ENCODE assay signal across 8 cellular contexts in genomic region chr4:122710434-122711308, GRCh38. TPM values are rescaled to one million over a fixed set of nuclear protein-coding genes. Genes with fewer than 3 reads are reported as not detected.
DNase-seq lines count a peak whose midpoint lies in the region; ATAC-seq lines count a peak whose summit lies in the region.

No MANE protein-coding gene starts in this region.

- no peaks in the 10 kb centered on the region for H3K36me3 Mint-ChIP-seq in activated CD4-positive, alpha-beta T cell treated with anti-CD3 and anti-CD28 coated beads, Interleukin-2, amount 10 ng/mL, durations not matched to agents 7 days and 5 days (ENCODE audit: low read depth)

- H3K27me3 Mint-ChIP-seq in activated CD4-positive, alpha-beta T cell treated with anti-CD3 and anti-CD28 coated beads, Interleukin-2, amount 10 ng/mL, durations not matched to agents 7 days and 5 days: no peaks in the 10 kb centered on the region

- peak overlapping the region; percentile 79 for H3K27ac Mint-ChIP-seq in activated CD4-positive, alpha-beta T cell treated with anti-CD3 and anti-CD28 coated beads, Interleukin-2, amount 10 ng/mL, durations not matched to agents 7 days and 5 days

- H3K9me3 Mint-ChIP-seq in activated CD4-positive, alpha-beta T cell treated with anti-CD3 and anti-CD28 coated beads, Interleukin-2, amount 10 ng/mL, durations not matched to agents 7 days and 5 days: no peaks in the 10 kb centered on the region

- H3K4me1 Mint-ChIP-seq in activated CD4-positive, alpha-beta T cell treated with anti-CD3 and anti-CD28 coated beads, Interleukin-2, amount 10 ng/mL, durations not matched to agents 7 days and 5 days: peaks cover 71% of the 10 kb centered on the region

- CTCF ChIA-PET in activated CD4-positive, alpha-beta T cell treated with anti-CD3 and anti-CD28 coated beads, Interleukin-2, amount 10 ng/mL, durations not matched to agents 7 days and 5 days (lab: Charles Lee): interaction anchor here (0.8 to 1.6 kb wide), 3 partner anchors 10 to 1028 kb away, joined by 3 to 6 read pairs (median 4); no protein-coding TSS in a partner anchor

- peak overlapping the region; percentile 44 for H3K4me3 Mint-ChIP-seq in activated CD4-positive, alpha-beta T cell treated with anti-CD3 and anti-CD28 coated beads, Interleukin-2, amount 10 ng/mL, durations not matched to agents 7 days and 5 days

- peak; percentile 65 for ATAC-seq in HG02970 (IDR thresholded peaks at IDR 0.05; ENCODE audit: low FRiP score, unreplicated experiment)

- POLR2A ChIA-PET in activated CD4-positive, alpha-beta T cell treated with anti-CD3 and anti-CD28 coated beads, Interleukin-2, amount 10 ng/mL, durations not matched to agents 7 days and 5 days (lab: Charles Lee): interaction anchor here (0.7 kb wide), 1 partner anchor 52 kb away, joined by 3 read pairs; no protein-coding TSS in a partner anchor

- H3K4me3 ChIP-seq in skeletal muscle cell (ENCODE audit: low read depth, low read length): peak overlapping the region; percentile 12

- peak; percentile 18 for DNase-seq in activated CD4-positive, alpha-beta T cell treated with anti-CD3 and anti-CD28 coated beads for 4 hours
- no peak for DNase-seq in activated CD4-positive, alpha-beta T cell treated with anti-CD3 and anti-CD28 coated beads for 1 hour
- peak; percentile 16 for DNase-seq in activated CD4-positive, alpha-beta T cell treated with anti-CD3 and anti-CD28 coated beads, Interleukin-2, amount 10 ng/mL, durations not matched to agents 7 days and 5 days
- DNase-seq in skeletal muscle cell (ENCODE audit: low read depth) (no peak), cerebellar cortex (ENCODE audit: low spot score) (no peak), KG1 (lab: John Stamatoyannopoulos, UW) (no peak), SHP77 (lab: John Stamatoyannopoulos, UW) (no peak)

RNA-seq across cellular contexts. Expression of gene BBS12, which starts 21.8 kb away (rescaled TPM):
- 1 to 10 TPM; 1.7 to 2.1 TPM for total RNA-seq in activated CD4-positive, alpha-beta T cell treated with anti-CD3 and anti-CD28 coated beads, Interleukin-2, amount 10 ng/mL, durations not matched to agents 7 days and 5 days

Comparison
In these comparisons a context has a peak if more than half of its experiments do, and no peak if none do; other contexts are left out.
1. DNase-seq: peak in activated CD4-positive, alpha-beta T cell treated with anti-CD3 and anti-CD28 coated beads for 4 hours (2 of 2) and activated CD4-positive, alpha-beta T cell treated with anti-CD3 and anti-CD28 coated beads, Interleukin-2, amount 10 ng/mL, durations not matched to agents 7 days and 5 days (single experiment); none in activated CD4-positive, alpha-beta T cell treated with anti-CD3 and anti-CD28 coated beads for 1 hour (single experiment), skeletal muscle cell (single experiment), cerebellar cortex (single experiment), KG1 (single experiment) and SHP77 (0 of 2).